In genomic region chr5:75053286-75054109, GRCh38 we compare ENCODE assay signal across 8 cellular contexts. TPM values are rescaled to one million over a fixed set of nuclear protein-coding genes. Genes with fewer than 3 reads are reported as not detected.
A peak's percentile ranks its signal among the peaks of the same experiment; 100 is the strongest.
DNase-seq lines count a peak whose midpoint lies in the region; ATAC-seq lines count a peak whose summit lies in the region.

No MANE protein-coding gene starts in this region.

- H3K9me3 ChIP-seq in HUES64 (ENCODE audit: insufficient read depth, low read depth, low read length): no peaks in the 10 kb centered on the region

- peak overlapping the region; percentile 66 for H3K27ac ChIP-seq in HUES64 (ENCODE audit: low read depth, low read length)

- peaks cover 48% of the 10 kb centered on the region for H3K27me3 ChIP-seq in HUES64 (ENCODE audit: insufficient read depth, low read length)

- WGBS in HUES64: under 1% methylated on average over 96 of the region's 96 CpGs

- ATAC-seq in GM18517 (IDR thresholded peaks at IDR 0.05; ENCODE audit: unreplicated experiment): no peak
- ATAC-seq in HG02759 (IDR thresholded peaks at IDR 0.05; ENCODE audit: unreplicated experiment): no peak

- H3K4me1 ChIP-seq in HUES64 (ENCODE audit: insufficient read depth, low read length): peaks cover 34% of the 10 kb centered on the region

- peak overlapping the region; percentile 78 for H3K9ac ChIP-seq in HUES64 (ENCODE audit: low read depth, low read length)

- H3K36me3 ChIP-seq in HUES64 (ENCODE audit: insufficient read depth, low read length): no peaks in the 10 kb centered on the region

- H3K4me3 ChIP-seq in HUES64 (ENCODE audit: low read length): peak overlapping the region; percentile 71

- DNase-seq in ELR (ENCODE audit: low read depth) (peak; percentile 82), dedifferentiated amniotic fluid mesenchymal stem cell (ENCODE audit: extremely low spot score) (peak; percentile 65), left kidney (ENCODE audit: low read depth, low spot score) (peak; percentile 87)
- DNase-seq in activated CD4-positive, alpha-beta T cell treated with anti-CD3 and anti-CD28 coated beads for 1 hour: peak; percentile 41
- peak; percentile 64 for DNase-seq in stimulated activated CD4-positive, alpha-beta T cell treated with anti-CD3 and anti-CD28 coated beads, Interleukin-1b, Interleukin-23, amount 100 ng/mL, for 48 hours

RNA-seq across cellular contexts. Expression of gene GCNT4, which starts 1.1 kb away (rescaled TPM):
- polyA plus RNA-seq in HUES64 (2013, experiment 1 of 2): 3.1 TPM
- polyA plus RNA-seq in HUES64 (2013, experiment 2 of 2): 3.1 TPM
